In the genomic region with DNA sequence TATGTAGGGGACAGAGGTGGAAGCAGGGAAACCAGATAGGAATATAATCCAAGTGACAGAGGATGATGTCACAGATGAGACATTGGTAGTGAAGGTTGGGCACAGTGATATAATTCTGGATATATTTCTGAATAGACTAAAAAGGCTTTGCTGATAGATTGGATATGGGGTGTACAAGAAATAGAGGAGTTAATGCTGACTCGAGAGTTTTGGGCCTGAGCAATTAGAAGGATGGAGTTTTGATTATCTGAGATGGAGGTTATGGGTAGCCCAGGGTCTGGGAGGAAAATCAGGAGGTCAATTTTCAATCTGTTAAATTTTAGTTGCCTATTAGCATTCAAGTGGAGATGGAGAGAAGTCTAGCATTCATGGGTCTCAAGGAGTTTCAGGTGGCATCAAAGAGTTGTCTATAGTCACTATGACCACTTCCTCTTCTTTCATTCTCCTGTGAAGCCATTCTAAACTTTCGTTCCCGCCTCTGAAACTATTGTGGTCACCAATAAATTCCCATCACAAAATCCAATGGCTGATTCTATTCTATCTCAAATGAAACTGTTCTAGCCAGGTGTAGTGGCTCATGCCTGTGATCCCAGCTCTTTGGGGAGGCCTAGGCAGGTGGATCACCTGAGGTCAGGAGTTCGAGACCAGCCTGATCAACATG, we compare ENCODE assay signal across 17 cellular contexts. TPM values are rescaled to one million over a fixed set of nuclear protein-coding genes. Genes with fewer than 3 reads are reported as not detected.
DNase-seq lines count a peak whose midpoint lies in the region; ATAC-seq and TF ChIP-seq lines count a peak whose summit lies in the region.
"Had no signal": no experiment of that assay in that cellular context is flagged by ENCODE, and none has a peak within 500 bp of the region (broad histone marks: within the 10 kb centered on the region; RNA-seq: fewer than 3 reads in every experiment).

No MANE protein-coding gene starts in this region.

- no peaks in the 10 kb centered on the region for H3K9me3 ChIP-seq in hepatocyte (ENCODE audit: low read depth)
- H3K9me3 ChIP-seq: gastrocnemius medialis had no signal

- WGBS in hepatocyte (ENCODE audit: low lambda C conversion rate, missing lambda C conversion rate), result 99% methylated on average over 4 of the region's 4 CpGs

- H2AFZ ChIP-seq in hepatocyte, result no peak overlapping the region

- TF ChIP-seq CTCF in NB4 (IDR thresholded peaks at IDR 0.05; ENCODE audit: low read depth, low read length) (no peak), hepatocyte (IDR thresholded peaks at IDR 0.05; ENCODE audit: poor library complexity) (no peak)

- DNase-seq in CD1c-positive myeloid dendritic cell (ENCODE audit: extremely low spot score) (peak; percentile 40), NB4 (ENCODE audit: low read depth) (peak; percentile 31), HPDE6-E6E7 (ENCODE audit: extremely low spot score) (no peak), hepatocyte (ENCODE audit: low spot score) (no peak)
- no peak for DNase-seq in activated T-cell treated with anti-CD3 and anti-CD28 coated beads, Interleukin-2, amount 50 U/mL, for 4 hours
- DNase-seq: activated CD4-positive, CD25-positive, alpha-beta regulatory T cell treated with anti-CD3 and anti-CD28 coated beads, Interleukin-2, amount 50 U/mL, for 72 hours; DND-41; effector memory CD8-positive, alpha-beta T cell; gastrocnemius medialis; Karpas-422; kidney glomerular epithelial cell; NCI-H446 treated with DMSO at 0.1 percent for 48 hours; small intestine had no signal

- peaks cover 6% of the 10 kb centered on the region for H3K79me2 ChIP-seq in hepatocyte

- no peak overlapping the region for H3K27ac ChIP-seq in hepatocyte

- H3K36me3 Mint-ChIP-seq in activated T-cell treated with anti-CD3 and anti-CD28 coated beads, Interleukin-2, amount 50 U/mL, for 4 hours (ENCODE audit: insufficient read depth), result peaks cover 3% of the 10 kb centered on the region

- no peaks in the 10 kb centered on the region for H3K4me1 ChIP-seq in hepatocyte (ENCODE audit: insufficient read depth)
- H3K4me1 ChIP-seq: gastrocnemius medialis had no signal

- TF ChIP-seq POLR2A in NB4 (IDR thresholded peaks at IDR 0.05; ENCODE audit: extremely low read depth, insufficient read length), result no peak

- ATAC-seq in GM19397 (IDR thresholded peaks at IDR 0.05; ENCODE audit: unreplicated experiment), result peak; percentile 60
- peak; percentile 46 for ATAC-seq in HG02885 (IDR thresholded peaks at IDR 0.05; ENCODE audit: poor library complexity, unreplicated experiment)
- no peak for ATAC-seq in GM19328 (IDR thresholded peaks at IDR 0.05; ENCODE audit: unreplicated experiment)
- ATAC-seq in activated T-cell treated with anti-CD3 and anti-CD28 coated beads, Interleukin-2, amount 50 U/mL, for 4 hours, result no peak
- ATAC-seq: effector memory CD8-positive, alpha-beta T cell; gastrocnemius medialis had no signal

- no peaks in the 10 kb centered on the region for H3K9me2 ChIP-seq in hepatocyte (replicated peaks; ENCODE audit: insufficient read depth)

- H3K4me3 ChIP-seq in NB4 (ENCODE audit: low read depth, low read length) (no peak overlapping the region), hepatocyte (no peak overlapping the region)
- H3K4me3 ChIP-seq: gastrocnemius medialis had no signal

- peaks cover 19% of the 10 kb centered on the region for H3K4me1 Mint-ChIP-seq in activated T-cell treated with anti-CD3 and anti-CD28 coated beads, Interleukin-2, amount 50 U/mL, for 4 hours (ENCODE audit: low read depth)
- H3K4me1 Mint-ChIP-seq: neural crest cell had no signal

- H3K9me3 Mint-ChIP-seq in activated T-cell treated with anti-CD3 and anti-CD28 coated beads, Interleukin-2, amount 50 U/mL, for 4 hours, result no peaks in the 10 kb centered on the region
- H3K9me3 Mint-ChIP-seq: effector memory CD8-positive, alpha-beta T cell; neural crest cell had no signal

- H3K4me3 Mint-ChIP-seq in activated T-cell treated with anti-CD3 and anti-CD28 coated beads, Interleukin-2, amount 50 U/mL, for 4 hours, result no peak overlapping the region
- H3K4me3 Mint-ChIP-seq: effector memory CD8-positive, alpha-beta T cell; neural crest cell had no signal

- H3K27me3 Mint-ChIP-seq in activated T-cell treated with anti-CD3 and anti-CD28 coated beads, Interleukin-2, amount 50 U/mL, for 4 hours (ENCODE audit: low read depth), result no peaks in the 10 kb centered on the region
- H3K27me3 Mint-ChIP-seq: effector memory CD8-positive, alpha-beta T cell had no signal

- H4K20me1 ChIP-seq in hepatocyte (ENCODE audit: insufficient read depth, poor library complexity, severe bottlenecking), result no peaks in the 10 kb centered on the region

- no peaks in the 10 kb centered on the region for H3K27me3 ChIP-seq in hepatocyte
- H3K27me3 ChIP-seq: gastrocnemius medialis had no signal

- no peaks in the 10 kb centered on the region for H3K36me3 ChIP-seq in hepatocyte (replicated peaks; ENCODE audit: insufficient read depth, low read depth)
- H3K36me3 ChIP-seq: gastrocnemius medialis had no signal

- H3K4me2 ChIP-seq in hepatocyte, result no peak overlapping the region

RNA-seq across cellular contexts. Expression of gene ANO6, which starts 10.6 kb away (rescaled TPM):
- 10 to 100 TPM; 13.6 to 18.5 (median 16.3) TPM for total RNA-seq in activated T-cell treated with anti-CD3 and anti-CD28 coated beads, Interleukin-2, amount 50 U/mL, for 4 hours
- total RNA-seq in hepatocyte, result 80.0 and 82.2 TPM in 2 replicates
- polyA plus RNA-seq in hepatocyte, result 45.7 and 50.4 TPM in 2 replicates

Comparison
In these comparisons a context has a peak if more than half of its experiments do, and no peak if none do; other contexts are left out.
1. DNase-seq: peak in CD1c-positive myeloid dendritic cell (single experiment) and NB4 (single experiment); none in HPDE6-E6E7 (single experiment), activated T-cell treated with anti-CD3 and anti-CD28 coated beads, Interleukin-2, amount 50 U/mL, for 4 hours (single experiment) and hepatocyte (single experiment).
2. ATAC-seq: peak in GM19397 (single experiment) and HG02885 (single experiment); none in GM19328 (single experiment) and activated T-cell treated with anti-CD3 and anti-CD28 coated beads, Interleukin-2, amount 50 U/mL, for 4 hours (0 of 2).